10 cellular contexts compared by ENCODE assay signal in genomic region chr19:13037161-13037560, GRCh38. TPM values are rescaled to one million over a fixed set of nuclear protein-coding genes. Genes with fewer than 3 reads are reported as not detected.
DNase-seq lines count a peak whose midpoint lies in the region; ATAC-seq and TF ChIP-seq lines count a peak whose summit lies in the region.
"Had no signal": no experiment of that assay in that cellular context is flagged by ENCODE, and none has a peak within 500 bp of the region (broad histone marks: within the 10 kb centered on the region; RNA-seq: fewer than 3 reads in every experiment).

No MANE protein-coding gene starts in this region.

- H3K27ac ChIP-seq in SK-N-SH (ENCODE audit: low read depth in 2 of 2, low read length in 1 of 2) = peak overlapping the region; percentile 62 to 71
- H3K27ac ChIP-seq in skeletal muscle tissue (ENCODE audit: low read depth, low read length) = peak overlapping the region; percentile 95

- DNase-seq in GM03348 (ENCODE audit: low spot score) = peak; percentile 80
- no peak for DNase-seq in SK-N-SH
- peak; percentile 86 for DNase-seq in fibroblast of pulmonary artery (ENCODE audit: low read depth)
- DNase-seq in stimulated activated CD4-positive, alpha-beta T cell treated with anti-CD3 and anti-CD28 coated beads, Interleukin-2, amount 100 ng/mL, for 48 hours = no peak
- DNase-seq in activated CD4-positive, alpha-beta T cell treated with anti-CD3 and anti-CD28 coated beads, Interleukin-2, amount 50 U/mL, for 1 hour = no peak
- no peak for DNase-seq in activated CD4-positive, alpha-beta memory T cell treated with anti-CD3 and anti-CD28 coated beads, Interleukin-2, amount 10 ng/mL, durations not matched to agents 7 days and 5 days
- DNase-seq: activated naive CD4-positive, alpha-beta T cell; OCI-M1 had no signal

- no peaks in the 10 kb centered on the region for H3K9me3 ChIP-seq in SK-N-SH
- no peaks in the 10 kb centered on the region for H3K9me3 ChIP-seq in skeletal muscle tissue (ENCODE audit: control insufficient read depth in 3 of 3, low read length in 3 of 3)

- no peak overlapping the region for H3K4me3 Mint-ChIP-seq in activated CD4-positive, alpha-beta memory T cell treated with anti-CD3 and anti-CD28 coated beads, Interleukin-2, amount 10 ng/mL, durations not matched to agents 7 days and 5 days

- H3K27me3 ChIP-seq in SK-N-SH (ENCODE audit: insufficient read depth) (no peaks in the 10 kb centered on the region), skeletal muscle tissue (ENCODE audit: control insufficient read depth in 3 of 3, insufficient read depth in 3 of 3, low read length in 3 of 3) (no peaks in the 10 kb centered on the region)

- H3K4me3 ChIP-seq in SK-N-SH (ENCODE audit: low read depth in 2 of 2, low read length in 1 of 2) (no peak overlapping the region), fibroblast of pulmonary artery (replicated peaks; ENCODE audit: low read depth, low read length) (no peak overlapping the region), skeletal muscle tissue (ENCODE audit: low read length in 3 of 3) (peak overlapping the region in 2 of 3 donors; percentile 12 to 41)

- H3K79me2 ChIP-seq in SK-N-SH (ENCODE audit: insufficient read depth) = peaks cover 91% of the 10 kb centered on the region

- H3K27ac Mint-ChIP-seq in activated CD4-positive, alpha-beta memory T cell treated with anti-CD3 and anti-CD28 coated beads, Interleukin-2, amount 10 ng/mL, durations not matched to agents 7 days and 5 days = no peak overlapping the region

- no peaks in the 10 kb centered on the region for H3K36me3 Mint-ChIP-seq in activated CD4-positive, alpha-beta memory T cell treated with anti-CD3 and anti-CD28 coated beads, Interleukin-2, amount 10 ng/mL, durations not matched to agents 7 days and 5 days (ENCODE audit: low read depth)

- H3K27me3 Mint-ChIP-seq in activated CD4-positive, alpha-beta memory T cell treated with anti-CD3 and anti-CD28 coated beads, Interleukin-2, amount 10 ng/mL, durations not matched to agents 7 days and 5 days = peaks cover 3% of the 10 kb centered on the region

- H3F3A ChIP-seq in SK-N-SH (replicated peaks; ENCODE audit: insufficient read depth) = peaks cover 5% of the 10 kb centered on the region

- H3K4me1 ChIP-seq in SK-N-SH (ENCODE audit: control insufficient read depth in 1 of 2, insufficient read depth in 2 of 2, low read depth in 1 of 2, low read length in 1 of 2) (peaks cover 54 to 60% of the 10 kb centered on the region in 2 experiments), skeletal muscle tissue (ENCODE audit: control insufficient read depth in 3 of 3, insufficient read depth in 3 of 3, low read length in 3 of 3) (peaks cover 93 to 96% (median 96%) of the 10 kb centered on the region in 3 donors)

- H3K9me2 ChIP-seq in SK-N-SH = no peaks in the 10 kb centered on the region

- H4K20me1 ChIP-seq in SK-N-SH (ENCODE audit: insufficient read depth) = no peaks in the 10 kb centered on the region; the same call in 1 of the 2 replicates

- no peak for TF ChIP-seq RAD21 in SK-N-SH (IDR thresholded peaks at IDR 0.05; ENCODE audit: low read length)

- TF ChIP-seq CTCF in SK-N-SH (IDR thresholded peaks at IDR 0.05) = no peak
- no peak for TF ChIP-seq CTCF in fibroblast of pulmonary artery (IDR thresholded peaks at IDR 0.05; ENCODE audit: low read length, missing control alignments)

- H3K9ac ChIP-seq in SK-N-SH (peak overlapping the region; percentile 9; the same call in 1 of the 2 replicates), skeletal muscle tissue (ENCODE audit: low read depth in 1 of 3, low read length in 3 of 3) (peak overlapping the region; percentile 52 to 85 (median 75))

- ATAC-seq in GM18511 (IDR thresholded peaks at IDR 0.05; ENCODE audit: unreplicated experiment) = no peak

- H3K9me3 Mint-ChIP-seq in activated CD4-positive, alpha-beta memory T cell treated with anti-CD3 and anti-CD28 coated beads, Interleukin-2, amount 10 ng/mL, durations not matched to agents 7 days and 5 days = no peaks in the 10 kb centered on the region

- peak overlapping the region; percentile 41; the same call in 1 of the 2 replicates for H3K4me2 ChIP-seq in SK-N-SH

- H3K4me1 Mint-ChIP-seq in activated CD4-positive, alpha-beta memory T cell treated with anti-CD3 and anti-CD28 coated beads, Interleukin-2, amount 10 ng/mL, durations not matched to agents 7 days and 5 days = peaks cover 2% of the 10 kb centered on the region

- CTCF ChIA-PET in SK-N-SH (lab: Yijun Ruan, JAX) = interaction anchor here (1.4 to 1.7 kb wide), 4 partner anchors 24 to 72 kb away, joined by 3 to 10 read pairs (median 6); no protein-coding TSS in a partner anchor
- CTCF ChIA-PET in activated CD4-positive, alpha-beta memory T cell treated with anti-CD3 and anti-CD28 coated beads, Interleukin-2, amount 10 ng/mL, durations not matched to agents 7 days and 5 days (lab: Charles Lee) = interaction anchor here (1.1 kb wide), 1 partner anchor 59 kb away, joined by 3 read pairs; no protein-coding TSS in a partner anchor

- H2AFZ ChIP-seq in SK-N-SH (ENCODE audit: low read depth) = no peak overlapping the region

- 35% methylated on average over 7 of the region's 7 CpGs for WGBS in SK-N-SH (ENCODE audit: low lambda C conversion rate)

- POLR2A ChIA-PET in SK-N-SH (lab: Yijun Ruan, JAX) = no interaction called here
- POLR2A ChIA-PET in activated CD4-positive, alpha-beta memory T cell treated with anti-CD3 and anti-CD28 coated beads, Interleukin-2, amount 10 ng/mL, durations not matched to agents 7 days and 5 days (lab: Charles Lee) = no interaction called here

- H3K36me3 ChIP-seq in SK-N-SH (replicated peaks in 1 of 2; ENCODE audit: control insufficient read depth in 1 of 2, insufficient read depth in 2 of 2, low read length in 1 of 2) (peaks cover 8 to 14% of the 10 kb centered on the region in 2 experiments), skeletal muscle tissue (ENCODE audit: control insufficient read depth in 3 of 3, insufficient read depth in 3 of 3, low read length in 3 of 3) (peaks cover 0 to 2% (median 0%) of the 10 kb centered on the region in 3 donors)

- peak in 1 of 2 experiments; percentile 7; a peak in 1 of 4 replicates for TF ChIP-seq EP300 in SK-N-SH (IDR thresholded peaks at IDR 0.05; ENCODE audit: borderline replicate concordance in 1 of 2, low read depth in 1 of 2, low read length in 1 of 2)

TF ChIP-seq in SK-N-SH, 30 proteins besides CTCF, POLR2A, EP300 and RAD21 (continues in another document):
- TF ChIP-seq, protein P1, sequence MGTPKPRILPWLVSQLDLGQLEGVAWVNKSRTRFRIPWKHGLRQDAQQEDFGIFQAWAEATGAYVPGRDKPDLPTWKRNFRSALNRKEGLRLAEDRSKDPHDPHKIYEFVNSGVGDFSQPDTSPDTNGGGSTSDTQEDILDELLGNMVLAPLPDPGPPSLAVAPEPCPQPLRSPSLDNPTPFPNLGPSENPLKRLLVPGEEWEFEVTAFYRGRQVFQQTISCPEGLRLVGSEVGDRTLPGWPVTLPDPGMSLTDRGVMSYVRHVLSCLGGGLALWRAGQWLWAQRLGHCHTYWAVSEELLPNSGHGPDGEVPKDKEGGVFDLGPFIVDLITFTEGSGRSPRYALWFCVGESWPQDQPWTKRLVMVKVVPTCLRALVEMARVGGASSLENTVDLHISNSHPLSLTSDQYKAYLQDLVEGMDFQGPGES (IDR thresholded peaks at IDR 0.05; ENCODE audit: low read depth, low read length) = no peak
- TF ChIP-seq USF2 (IDR thresholded peaks at IDR 0.05; ENCODE audit: borderline replicate concordance, low read depth, low read length) = no peak
- TF ChIP-seq RFX5 (IDR thresholded peaks at IDR 0.05; ENCODE audit: low read length) = no peak
- TF ChIP-seq FOSL2 (IDR thresholded peaks at IDR 0.05; ENCODE audit: borderline replicate concordance, low read depth) = peak; percentile 72; the same call in 1 of the 2 replicates
- no peak for TF ChIP-seq POLR2AphosphoS5 (IDR thresholded peaks at IDR 0.05; ENCODE audit: low read depth, low read length)
- TF ChIP-seq PBX3 (IDR thresholded peaks at IDR 0.05) = no peak
- no peak for TF ChIP-seq ELF1 (IDR thresholded peaks at IDR 0.05)
- TF ChIP-seq, protein P2, sequence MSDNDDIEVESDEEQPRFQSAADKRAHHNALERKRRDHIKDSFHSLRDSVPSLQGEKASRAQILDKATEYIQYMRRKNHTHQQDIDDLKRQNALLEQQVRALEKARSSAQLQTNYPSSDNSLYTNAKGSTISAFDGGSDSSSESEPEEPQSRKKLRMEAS (IDR thresholded peaks at IDR 0.05; ENCODE audit: low read depth) = peak; percentile 96
- no peak for TF ChIP-seq NRF1 (IDR thresholded peaks at IDR 0.05; ENCODE audit: low read depth, low read length)
- TF ChIP-seq RCOR1 (IDR thresholded peaks at IDR 0.05; ENCODE audit: low read length) = no peak
- TF ChIP-seq JUND (IDR thresholded peaks at IDR 0.05) = peak; percentile 67; the same call in 1 of the 2 replicates
- TF ChIP-seq SIN3A (IDR thresholded peaks at IDR 0.05; ENCODE audit: borderline replicate concordance, low read depth, low read length) = no peak
- TF ChIP-seq GATA2 (CRISPR knock-in tag; IDR thresholded peaks at IDR 0.05) = no peak
- TF ChIP-seq CHD2 (IDR thresholded peaks at IDR 0.05; ENCODE audit: low read length, partially characterized antibody) = no peak
- no peak for TF ChIP-seq SMC3 (IDR thresholded peaks at IDR 0.05; ENCODE audit: low read depth, low read length)
- peak; percentile 78; the same call in 1 of the 2 replicates for TF ChIP-seq YY1 (IDR thresholded peaks at IDR 0.05; ENCODE audit: low read depth)

RNA-seq across cellular contexts. Expression of gene NFIX, which starts 41.9 kb away (rescaled TPM):
- 5.1 and 14.8 TPM in 2 replicates for polyA plus RNA-seq in SK-N-SH (2012; rRNA removed)
- polyA plus RNA-seq in SK-N-SH (2012; cell fraction: cytosol; rRNA removed) = 9.1 and 13.3 TPM in 2 replicates
- polyA plus RNA-seq in SK-N-SH (2012; cell fraction: nucleus; rRNA removed) = 14.0 and 14.9 TPM in 2 replicates
- 49.1 TPM for total RNA-seq in skeletal muscle tissue
- under 1 TPM in 1 of 2 experiments, not detected in 1; 0.05 TPM for total RNA-seq in activated CD4-positive, alpha-beta memory T cell treated with anti-CD3 and anti-CD28 coated beads, Interleukin-2, amount 10 ng/mL, durations not matched to agents 7 days and 5 days

Comparison
In these comparisons a context has a peak if more than half of its experiments do, and no peak if none do; other contexts are left out.
1. DNase-seq: peak in GM03348 (single experiment) and fibroblast of pulmonary artery (single experiment); none in SK-N-SH (single experiment), stimulated activated CD4-positive, alpha-beta T cell treated with anti-CD3 and anti-CD28 coated beads, Interleukin-2, amount 100 ng/mL, for 48 hours (0 of 2), activated CD4-positive, alpha-beta T cell treated with anti-CD3 and anti-CD28 coated beads, Interleukin-2, amount 50 U/mL, for 1 hour (single experiment) and activated CD4-positive, alpha-beta memory T cell treated with anti-CD3 and anti-CD28 coated beads, Interleukin-2, amount 10 ng/mL, durations not matched to agents 7 days and 5 days (single experiment).
2. H3K4me3 ChIP-seq: peak in skeletal muscle tissue (2 of 3); none in SK-N-SH (0 of 2) and fibroblast of pulmonary artery (single experiment).
3. RNA of gene NFIX, which starts 41.9 kb away (total RNA-seq): 49.1 TPM in skeletal muscle tissue (single experiment); 0.05 TPM in activated CD4-positive, alpha-beta memory T cell treated with anti-CD3 and anti-CD28 coated beads, Interleukin-2, amount 10 ng/mL, durations not matched to agents 7 days and 5 days; every median in the first group is over 10 times any median in the second.